8 cellular contexts compared by ENCODE assay signal in the genomic region with DNA sequence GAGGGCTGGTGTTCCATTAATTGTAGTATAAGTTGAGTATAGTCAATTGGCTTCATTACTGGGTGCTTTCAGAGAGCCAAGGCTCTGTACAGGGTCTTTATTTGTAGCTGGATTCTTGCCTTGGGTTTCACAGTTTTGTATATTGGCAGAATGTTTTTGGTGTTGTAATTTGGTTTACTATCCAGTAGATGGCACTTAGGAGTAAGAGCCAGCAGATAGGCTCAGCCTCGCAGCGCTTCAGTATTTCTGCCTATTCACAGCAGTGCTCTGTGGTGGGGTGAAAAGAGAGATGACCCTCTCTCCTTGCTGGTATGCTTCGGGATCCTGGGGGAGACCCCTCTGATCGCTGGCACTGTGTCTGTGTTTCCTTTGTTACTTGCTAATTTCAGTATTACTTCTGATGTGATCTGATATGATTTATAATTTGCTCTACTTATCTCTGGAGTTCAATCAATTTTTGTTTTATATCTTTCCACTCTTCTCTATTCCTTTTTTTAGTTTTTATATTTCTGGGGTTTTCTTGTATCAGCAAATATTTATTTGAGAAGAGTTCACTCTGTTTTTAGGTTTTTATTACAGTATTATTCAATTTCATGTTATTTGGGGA. TPM values are rescaled to one million over a fixed set of nuclear protein-coding genes. Genes with fewer than 3 reads are reported as not detected.
DNase-seq lines count a peak whose midpoint lies in the region; ATAC-seq and TF ChIP-seq lines count a peak whose summit lies in the region.

No MANE protein-coding gene starts in this region.

- peak; percentile 94 for ATAC-seq in GM19023 (IDR thresholded peaks at IDR 0.05; ENCODE audit: unreplicated experiment)
- peak; percentile 89 for ATAC-seq in HG03097 (IDR thresholded peaks at IDR 0.05; ENCODE audit: low FRiP score, unreplicated experiment)

- no peaks in the 10 kb centered on the region for H3K4me1 Mint-ChIP-seq in activated naive CD4-positive, alpha-beta T cell treated with anti-CD3 and anti-CD28 coated beads, Interleukin-2, amount 10 ng/mL, durations not matched to agents 7 days and 5 days

- no peaks in the 10 kb centered on the region for H3K9me3 Mint-ChIP-seq in activated naive CD4-positive, alpha-beta T cell treated with anti-CD3 and anti-CD28 coated beads, Interleukin-2, amount 10 ng/mL, durations not matched to agents 7 days and 5 days

- H3K36me3 Mint-ChIP-seq in activated naive CD4-positive, alpha-beta T cell treated with anti-CD3 and anti-CD28 coated beads, Interleukin-2, amount 10 ng/mL, durations not matched to agents 7 days and 5 days, result no peaks in the 10 kb centered on the region

- TF ChIP-seq CTCF in left ventricle myocardium inferior (IDR thresholded peaks at IDR 0.05; ENCODE audit: borderline replicate concordance), result peak; percentile 70

- no peak overlapping the region for H3K4me3 ChIP-seq in left ventricle myocardium inferior

- no peaks in the 10 kb centered on the region for H3K9me3 ChIP-seq in left ventricle myocardium inferior (replicated peaks)

- intact Hi-C loops in left ventricle myocardium inferior (cut with micrococcal nuclease), result no loop called here

- H3K27me3 Mint-ChIP-seq in activated naive CD4-positive, alpha-beta T cell treated with anti-CD3 and anti-CD28 coated beads, Interleukin-2, amount 10 ng/mL, durations not matched to agents 7 days and 5 days, result peaks cover 4% of the 10 kb centered on the region

- peaks cover 8% of the 10 kb centered on the region for H3K4me1 ChIP-seq in left ventricle myocardium inferior

- no peak overlapping the region for H3K4me3 Mint-ChIP-seq in activated naive CD4-positive, alpha-beta T cell treated with anti-CD3 and anti-CD28 coated beads, Interleukin-2, amount 10 ng/mL, durations not matched to agents 7 days and 5 days

- no peak overlapping the region for H3K27ac ChIP-seq in left ventricle myocardium inferior (replicated peaks)

- DNase-seq in D341Med (ENCODE audit: low spot score), result peak; percentile 62
- DNase-seq in NCI-H345 (lab: John Stamatoyannopoulos, UW), result peak; percentile 41
- DNase-seq in activated naive CD4-positive, alpha-beta T cell treated with anti-CD3 and anti-CD28 coated beads, Interleukin-2, amount 10 ng/mL, durations not matched to agents 7 days and 5 days, result peak; percentile 24
- peak; percentile 15 for DNase-seq in left ventricle myocardium inferior
- peak; percentile 54 for DNase-seq in renal cortical epithelial cell (ENCODE audit: low read depth)
- no peak for DNase-seq in activated gamma-delta T cell (lab: John Stamatoyannopoulos, UW)

- no peak overlapping the region for H3K27ac Mint-ChIP-seq in activated naive CD4-positive, alpha-beta T cell treated with anti-CD3 and anti-CD28 coated beads, Interleukin-2, amount 10 ng/mL, durations not matched to agents 7 days and 5 days

- H3K27me3 ChIP-seq in left ventricle myocardium inferior (ENCODE audit: low read depth), result no peaks in the 10 kb centered on the region

- H3K36me3 ChIP-seq in left ventricle myocardium inferior, result peaks cover 12% of the 10 kb centered on the region

- CTCF ChIA-PET in activated naive CD4-positive, alpha-beta T cell treated with anti-CD3 and anti-CD28 coated beads, Interleukin-2, amount 10 ng/mL, durations not matched to agents 7 days and 5 days (lab: Charles Lee), result interaction anchor here (0.8 to 2.1 kb wide), 4 partner anchors 9 to 543 kb away, joined by 3 to 7 read pairs (median 4); no protein-coding TSS in a partner anchor

RNA-seq across cellular contexts. Expression of a gene that starts 52.2 kb away (rescaled TPM):
- total RNA-seq in left ventricle myocardium inferior (79.7 TPM), renal cortical epithelial cell (5.8 and 9.0 TPM in 2 replicates)
